25 cellular contexts compared by ENCODE assay signal in genomic region chr20:51894201-51894600, GRCh38.
"Had no signal": no experiment of that assay in that cellular context is flagged by ENCODE, and none has a peak within 500 bp of the region (broad histone marks: within the 10 kb centered on the region; RNA-seq: fewer than 3 reads in every experiment).

No MANE protein-coding gene starts in this region.

- H3K9me3 Mint-ChIP-seq: activated CD4-positive, alpha-beta memory T cell treated with anti-CD3 and anti-CD28 coated beads for 36 hours; activated CD4-positive, alpha-beta T cell treated with anti-CD3 and anti-CD28 coated beads, Interleukin-2, amount 10 ng/mL, durations not matched to agents 7 days and 5 days; activated naive CD4-positive, alpha-beta T cell treated with anti-CD3 and anti-CD28 coated beads for 36 hours; activated T-helper 17 cell treated with anti-CD3 and anti-CD28 coated beads, Interleukin-2, amount 50 U/mL, for 72 hours; T-helper 1 cell treated with Interleukin-12 subunit alpha and Interleukin-12 subunit beta and Interleukin-4 antibody, amounts not matched to agents 30 μg/mL and 1 μg/mL, for 36 hours had no signal

- H3K9me3 ChIP-seq: Peyer's patch, SJSA1 had no signal

- H3K27me3 Mint-ChIP-seq: activated naive CD8-positive, alpha-beta T cell treated with anti-CD3 and anti-CD28 coated beads for 36 hours; activated T-helper 17 cell treated with anti-CD3 and anti-CD28 coated beads, Interleukin-2, amount 50 U/mL, for 72 hours had no signal

- H3K36me3 ChIP-seq: brain microvascular endothelial cell, cardiac muscle cell, Peyer's patch, SJSA1 had no signal

- H3K4me1 ChIP-seq: Peyer's patch, SJSA1 had no signal

- ATAC-seq: activated T-helper 17 cell treated with anti-CD3 and anti-CD28 coated beads, Interleukin-2, amount 50 U/mL, for 72 hours; SK-N-SH treated with all-trans-retinoic acid at 6 μM for 48 hours had no signal

- H3K4me3 Mint-ChIP-seq: activated CD4-positive, alpha-beta memory T cell treated with anti-CD3 and anti-CD28 coated beads for 36 hours; activated CD4-positive, alpha-beta T cell treated with anti-CD3 and anti-CD28 coated beads, Interleukin-2, amount 10 ng/mL, durations not matched to agents 7 days and 5 days; activated naive CD4-positive, alpha-beta T cell treated with anti-CD3 and anti-CD28 coated beads for 36 hours; activated naive CD8-positive, alpha-beta T cell treated with anti-CD3 and anti-CD28 coated beads for 36 hours; activated T-helper 17 cell treated with anti-CD3 and anti-CD28 coated beads, Interleukin-2, amount 50 U/mL, for 72 hours; T-helper 1 cell treated with Interleukin-12 subunit alpha and Interleukin-12 subunit beta and Interleukin-4 antibody, amounts not matched to agents 30 μg/mL and 1 μg/mL, for 36 hours had no signal

- H3K4me3 ChIP-seq: cardiac muscle cell, Peyer's patch, SJSA1 had no signal

- H3K27ac ChIP-seq: brain microvascular endothelial cell, cardiac muscle cell, Peyer's patch, SJSA1 had no signal

- H3K36me3 Mint-ChIP-seq: activated CD4-positive, alpha-beta memory T cell treated with anti-CD3 and anti-CD28 coated beads for 36 hours; activated naive CD8-positive, alpha-beta T cell treated with anti-CD3 and anti-CD28 coated beads for 36 hours had no signal

- DNase-seq: activated CD4-positive, alpha-beta memory T cell treated with anti-CD3 and anti-CD28 coated beads for 36 hours; activated CD4-positive, alpha-beta T cell treated with anti-CD3 and anti-CD28 coated beads, Interleukin-2, amount 10 ng/mL, durations not matched to agents 7 days and 5 days; activated CD4-positive, CD25-positive, alpha-beta regulatory T cell; activated CD8-positive, alpha-beta memory T cell treated with anti-CD3 and anti-CD28 coated beads for 24 hours; activated gamma-delta T cell; activated naive CD4-positive, alpha-beta T cell treated with anti-CD3 and anti-CD28 coated beads for 36 hours; activated naive CD8-positive, alpha-beta T cell treated with anti-CD3 and anti-CD28 coated beads for 36 hours; activated T-cell treated with anti-CD3 and anti-CD28 coated beads for 4 hours; activated T-cell treated with anti-CD3 and anti-CD28 coated beads, Interleukin-2, amount 50 U/mL, for 48 hours; brain microvascular endothelial cell; NCI-H1092; NCI-H1417 treated with DMSO at 0.1 percent for 48 hours; NCI-H1694 treated with DMSO at 0.1 percent for 48 hours; NCI-H2029 treated with DMSO at 0.1 percent for 48 hours; NCI-H345; NCI-H510A; NCI-H526 treated with DMSO at 0.1 percent for 48 hours; SHP77; SW 1271 had no signal

- H3K4me1 Mint-ChIP-seq: activated CD4-positive, alpha-beta T cell treated with anti-CD3 and anti-CD28 coated beads, Interleukin-2, amount 10 ng/mL, durations not matched to agents 7 days and 5 days; activated naive CD8-positive, alpha-beta T cell treated with anti-CD3 and anti-CD28 coated beads for 36 hours; activated T-helper 17 cell treated with anti-CD3 and anti-CD28 coated beads, Interleukin-2, amount 50 U/mL, for 72 hours had no signal

- H3K27ac Mint-ChIP-seq: activated CD4-positive, alpha-beta memory T cell treated with anti-CD3 and anti-CD28 coated beads for 36 hours; activated CD4-positive, alpha-beta T cell treated with anti-CD3 and anti-CD28 coated beads, Interleukin-2, amount 10 ng/mL, durations not matched to agents 7 days and 5 days; activated naive CD4-positive, alpha-beta T cell treated with anti-CD3 and anti-CD28 coated beads for 36 hours; activated naive CD8-positive, alpha-beta T cell treated with anti-CD3 and anti-CD28 coated beads for 36 hours; activated T-helper 17 cell treated with anti-CD3 and anti-CD28 coated beads, Interleukin-2, amount 50 U/mL, for 72 hours; T-helper 1 cell treated with Interleukin-12 subunit alpha and Interleukin-12 subunit beta and Interleukin-4 antibody, amounts not matched to agents 30 μg/mL and 1 μg/mL, for 36 hours had no signal

- H3K27me3 ChIP-seq: brain microvascular endothelial cell, cardiac muscle cell, Peyer's patch, SJSA1 had no signal
